ENCODE assay signal across 8 cellular contexts in the genomic region with DNA sequence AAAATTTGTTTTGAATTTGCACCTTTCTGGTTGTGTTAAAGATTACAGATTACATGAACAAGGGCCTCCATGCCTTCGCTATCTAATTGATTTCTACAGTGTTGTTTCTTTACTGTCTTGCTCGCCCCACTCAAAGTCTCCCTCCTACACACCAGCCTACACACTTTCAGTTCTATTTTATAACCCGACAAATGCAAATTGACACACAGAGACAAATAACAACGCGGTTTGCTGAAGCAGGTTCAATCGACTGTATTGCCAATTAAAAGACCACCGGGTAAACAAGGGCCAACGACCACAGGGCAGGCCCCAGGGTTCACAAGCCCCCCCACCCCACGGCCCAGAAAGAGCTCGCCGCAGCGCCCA. TPM values are rescaled to one million over a fixed set of nuclear protein-coding genes. Genes with fewer than 3 reads are reported as not detected.
DNase-seq lines count a peak whose midpoint lies in the region; ATAC-seq, FAIRE-seq and TF ChIP-seq lines count a peak whose summit lies in the region.

No MANE protein-coding gene starts in this region.

- H3K27ac ChIP-seq in K562 (ENCODE audit: extremely low read depth, low read depth, low read length), result peak overlapping the region; percentile 97

- H3K36me3 ChIP-seq in K562 (ENCODE audit: control insufficient read depth, insufficient read depth, low read length), result peaks cover 35% of the 10 kb centered on the region

- intact Hi-C loops in K562 (cut with micrococcal nuclease), result loop anchor here (2.0 kb wide), 1 partner anchor 53 kb away; no protein-coding TSS in a partner anchor

- H3K9me3 ChIP-seq in K562 (replicated peaks; ENCODE audit: control insufficient read depth, insufficient read depth, low read depth, low read length), result no peaks in the 10 kb centered on the region

- H4K20me1 ChIP-seq in K562 (replicated peaks; ENCODE audit: control insufficient read depth, insufficient read depth, low read length), result peaks cover 34% of the 10 kb centered on the region

- H3K9me3 Mint-ChIP-seq in memory B cell, result no peaks in the 10 kb centered on the region

- peak overlapping the region; percentile 91 for H3K27ac Mint-ChIP-seq in memory B cell

- TF ChIP-seq RAD21 in K562 (CRISPR knock-in tag; conservative IDR thresholded peaks at IDR 0.05 in 1 of 2, IDR thresholded peaks at IDR 0.05 in 1 of 2), result no peak

- CTCF ChIA-PET in K562 (lab: Yijun Ruan, JAX; ENCODE audit: low intra/inter-chr PET ratio), result interaction anchor here (0.7 kb wide), 1 partner anchor 299 kb away, joined by 3 read pairs; no protein-coding TSS in a partner anchor

- peak; percentile 54 for DNase-seq in GM12865 (ENCODE audit: low read depth)
- no peak for DNase-seq in K562 (ENCODE audit: extremely low read depth in 1 of 4, low spot score in 3 of 4)
- DNase-seq in memory B cell (ENCODE audit: low spot score in 2 of 2), result no peak
- no peak for DNase-seq in AML-193 (lab: John Stamatoyannopoulos, UW)
- no peak for DNase-seq in KBM-7
- DNase-seq in DMS153 (lab: John Stamatoyannopoulos, UW), result no peak
- DNase-seq in stimulated activated CD8-positive, alpha-beta memory T cell treated with anti-CD3 and anti-CD28 coated beads, Interleukin-4, amount 100 ng/mL, for 48 hours, result no peak

- no TSS peak for BruUV-seq in K562 (replicated peaks; lab: Mats Ljungman, UMichigan)

- POLR2A ChIA-PET in K562 (lab: Yijun Ruan, JAX), result interaction anchor here (0.5 to 2.9 kb wide), 15 partner anchors 8 to 853 kb away, joined by 3 to 10 read pairs (median 4); partner anchors contain the start of genes CIAO1 and TMEM127

- H3K27me3 Mint-ChIP-seq in memory B cell, result no peaks in the 10 kb centered on the region

- peaks cover 42% of the 10 kb centered on the region for H3K4me1 Mint-ChIP-seq in memory B cell

- peaks cover 26 to 34% of the 10 kb centered on the region in 2 experiments for H3K4me1 ChIP-seq in K562 (replicated peaks in 1 of 2; ENCODE audit: control insufficient read depth in 2 of 2, insufficient read depth in 2 of 2, low read length in 2 of 2)

- no peak for TF ChIP-seq POLR2A in K562 (conservative IDR thresholded peaks at IDR 0.05)

- peak overlapping the region; percentile 96 to 99 for H3K9ac ChIP-seq in K562 (ENCODE audit: insufficient read depth in 1 of 2, low read depth in 2 of 2, low read length in 2 of 2)

- no peak for FAIRE-seq in K562 (lab: Jason Lieb, UNC)

- peak overlapping the region; percentile 93 for H3K4me3 Mint-ChIP-seq in memory B cell

- no peaks in the 10 kb centered on the region for H3K9me1 ChIP-seq in K562 (ENCODE audit: control insufficient read depth, insufficient read depth, low read length)

- peaks cover 73% of the 10 kb centered on the region for H3K79me2 ChIP-seq in K562 (ENCODE audit: control insufficient read depth, insufficient read depth, low read length)

- no peaks in the 10 kb centered on the region for H3K27me3 ChIP-seq in K562 (ENCODE audit: control insufficient read depth in 2 of 2, insufficient read depth in 2 of 2, low read length in 2 of 2)

- peak; percentile 17 for ATAC-seq in HG03469 (IDR thresholded peaks at IDR 0.05; ENCODE audit: unreplicated experiment)
- no peak for ATAC-seq in K562
- peak; percentile 12 for ATAC-seq in memory B cell (ENCODE audit: low read depth)

- no peak for TF ChIP-seq CTCF in GM12865 (IDR thresholded peaks at IDR 0.05; ENCODE audit: insufficient read depth, low read depth, low read length, missing control alignments)
- TF ChIP-seq CTCF in K562 (IDR thresholded peaks at IDR 0.05 in 2 of 3, conservative IDR thresholded peaks at IDR 0.05 in 1 of 3; ENCODE audit: insufficient read depth in 2 of 3, low read depth in 1 of 3, low read length in 3 of 3), result no peak

- H2AFZ ChIP-seq in K562 (ENCODE audit: low read depth, low read length), result no peak overlapping the region; the same call in 1 of the 2 replicates

- in situ Hi-C loops in K562 (cut with MboI), result no loop called here
- in situ Hi-C loops in KBM-7 (cut with MboI; ENCODE audit: low pct_unique_long_range_greater_than_20kb, low sequenced_read_pairs), result no loop called here

- H3K4me3 ChIP-seq in GM12865 (ENCODE audit: low read depth, low read length) (peak overlapping the region; percentile 84), K562 (peak overlapping the region; percentile 84)

- 0% methylated on average over 8 of the region's 12 CpGs for WGBS in K562 (ENCODE audit: insufficient coverage, low coverage, missing lambda C conversion rate)

- no peak for TF ChIP-seq EP300 in K562 (IDR thresholded peaks at IDR 0.05; ENCODE audit: low read length)

- peak overlapping the region; percentile 74 for H3K4me2 ChIP-seq in K562 (ENCODE audit: insufficient read depth, low read length)

- peaks cover 8% of the 10 kb centered on the region for H3K36me3 Mint-ChIP-seq in memory B cell

TF ChIP-seq in K562, 482 proteins besides CTCF, POLR2A, EP300 and RAD21 (continues in another document):
- TF ChIP-seq, protein P1, sequence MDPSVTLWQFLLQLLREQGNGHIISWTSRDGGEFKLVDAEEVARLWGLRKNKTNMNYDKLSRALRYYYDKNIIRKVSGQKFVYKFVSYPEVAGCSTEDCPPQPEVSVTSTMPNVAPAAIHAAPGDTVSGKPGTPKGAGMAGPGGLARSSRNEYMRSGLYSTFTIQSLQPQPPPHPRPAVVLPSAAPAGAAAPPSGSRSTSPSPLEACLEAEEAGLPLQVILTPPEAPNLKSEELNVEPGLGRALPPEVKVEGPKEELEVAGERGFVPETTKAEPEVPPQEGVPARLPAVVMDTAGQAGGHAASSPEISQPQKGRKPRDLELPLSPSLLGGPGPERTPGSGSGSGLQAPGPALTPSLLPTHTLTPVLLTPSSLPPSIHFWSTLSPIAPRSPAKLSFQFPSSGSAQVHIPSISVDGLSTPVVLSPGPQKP (CRISPR knock-in tag; IDR thresholded peaks at IDR 0.05), result no peak
- 0 out of 2 replicates have a peak, but pooled peaks have one; percentile 11 for TF ChIP-seq BCOR (IDR thresholded peaks at IDR 0.05)
- TF ChIP-seq FOXK2 (conservative IDR thresholded peaks at IDR 0.05 in 1 of 2, IDR thresholded peaks at IDR 0.05 in 1 of 2; ENCODE audit: low read depth in 2 of 2), result peak; percentile 24 to 53; a peak in 2 of 4 replicates

RNA-seq across cellular contexts. Expression of gene STARD7, which starts 0.9 kb away (rescaled TPM):
- 162 and 181 TPM in 2 replicates for total RNA-seq in K562 (2011; cell fraction: chromatin; rRNA removed; ENCODE audit: low replicate concordance)
- total RNA-seq in K562 (2011; cell fraction: nucleolus; rRNA removed), result 102 and 117 TPM in 2 replicates
- 122 and 139 TPM in 2 replicates for total RNA-seq in K562 (2011; cell fraction: nucleoplasm; rRNA removed)
- total RNA-seq in K562 (2014; rRNA removed) (147 and 306 TPM in 2 replicates), K562 (2014; rRNA removed; fragmentation: Illumina TruSeq; extraction: Trizol) (173 and 193 TPM in 2 replicates), K562 (2015; rRNA removed; fragmentation: Illumina TruSeq; extraction: Trizol) (170 and 173 TPM in 2 replicates), K562 (2021) (192 and 196 TPM in 2 replicates)
- polyA plus RNA-seq in K562 (2011; rRNA removed) (95.3 and 108 TPM in 2 replicates), K562 (2014; fragmentation: Illumina TruSeq; extraction: Trizol) (136 and 145 TPM in 2 replicates), K562 (2014; fragmentation: Nextera tagmentation; extraction: Ambion mirVana) (100 to 1,000 TPM in 1 of 2 experiments, 10 to 100 TPM in 1; 90.9 to 140 TPM), K562 (2014; rRNA removed) (103 and 122 TPM in 2 replicates)
- 41.7 and 76.2 TPM in 2 replicates for polyA plus RNA-seq in K562 (2011; cell fraction: cytosol; rRNA removed)
- 118 and 127 TPM in 2 replicates for polyA plus RNA-seq in K562 (2011; cell fraction: nucleus; rRNA removed)
- polyA plus RNA-seq in K562 (2012), result 80.3 and 106 TPM in 2 replicates
- polyA minus RNA-seq in K562 (2011; rRNA and poly(A)+ RNA removed), result 143 and 146 TPM in 2 replicates
- polyA minus RNA-seq in K562 (2011; cell fraction: cytosol; rRNA and poly(A)+ RNA removed), result 72.4 and 78.6 TPM in 2 replicates
- polyA minus RNA-seq in K562 (2011; cell fraction: nucleus; rRNA and poly(A)+ RNA removed), result 76.7 and 83.3 TPM in 2 replicates

RNA-seq across cellular contexts. Expression of gene TMEM127, which starts 58.0 kb away (rescaled TPM):
- 14.6 and 42.7 TPM in 2 replicates for total RNA-seq in K562 (2011; cell fraction: chromatin; rRNA removed; ENCODE audit: low replicate concordance)
- total RNA-seq in K562 (2011; cell fraction: nucleolus; rRNA removed), result 18.6 and 25.2 TPM in 2 replicates
- 23.5 and 33.2 TPM in 2 replicates for total RNA-seq in K562 (2011; cell fraction: nucleoplasm; rRNA removed)
- 7.2 and 9.8 TPM in 2 replicates for total RNA-seq in K562 (2014; rRNA removed)
- total RNA-seq in K562 (2014; rRNA removed; fragmentation: Illumina TruSeq; extraction: Trizol), result 6.7 and 6.8 TPM in 2 replicates
- 10.3 and 10.7 TPM in 2 replicates for total RNA-seq in K562 (2015; rRNA removed; fragmentation: Illumina TruSeq; extraction: Trizol)
- total RNA-seq in K562 (2021), result 18.6 and 20.0 TPM in 2 replicates
- polyA plus RNA-seq in K562 (2011; rRNA removed), result 10.9 and 16.6 TPM in 2 replicates
- 10.1 and 20.0 TPM in 2 replicates for polyA plus RNA-seq in K562 (2011; cell fraction: cytosol; rRNA removed)
- 8.0 and 10.8 TPM in 2 replicates for polyA plus RNA-seq in K562 (2011; cell fraction: nucleus; rRNA removed)
- polyA plus RNA-seq in K562 (2012), result 14.1 and 20.7 TPM in 2 replicates
- polyA plus RNA-seq in K562 (2014; fragmentation: Illumina TruSeq; extraction: Trizol), result 16.6 and 17.4 TPM in 2 replicates
- polyA plus RNA-seq in K562 (2014; fragmentation: Nextera tagmentation; extraction: Ambion mirVana), result 1 to 10 TPM; 1.7 to 2.0 TPM
- 9.9 and 10.8 TPM in 2 replicates for polyA plus RNA-seq in K562 (2014; rRNA removed)
- 12.4 and 14.8 TPM in 2 replicates for polyA minus RNA-seq in K562 (2011; rRNA and poly(A)+ RNA removed)
- 8.3 and 14.1 TPM in 2 replicates for polyA minus RNA-seq in K562 (2011; cell fraction: cytosol; rRNA and poly(A)+ RNA removed)
- 4.8 and 7.8 TPM in 2 replicates for polyA minus RNA-seq in K562 (2011; cell fraction: nucleus; rRNA and poly(A)+ RNA removed)

RNA-seq across cellular contexts. Expression of gene CIAO1, which starts 58.3 kb away (rescaled TPM):
- 65.3 and 99.0 TPM in 2 replicates for total RNA-seq in K562 (2011; cell fraction: chromatin; rRNA removed; ENCODE audit: low replicate concordance)
- 78.5 and 85.1 TPM in 2 replicates for total RNA-seq in K562 (2011; cell fraction: nucleolus; rRNA removed)
- 62.5 and 66.0 TPM in 2 replicates for total RNA-seq in K562 (2011; cell fraction: nucleoplasm; rRNA removed)
- 121 and 182 TPM in 2 replicates for total RNA-seq in K562 (2014; rRNA removed)
- 64.7 and 78.7 TPM in 2 replicates for total RNA-seq in K562 (2014; rRNA removed; fragmentation: Illumina TruSeq; extraction: Trizol)
- total RNA-seq in K562 (2015; rRNA removed; fragmentation: Illumina TruSeq; extraction: Trizol), result 85.4 and 89.7 TPM in 2 replicates
- 92.8 and 94.3 TPM in 2 replicates for total RNA-seq in K562 (2021)
- 102 and 122 TPM in 2 replicates for polyA plus RNA-seq in K562 (2011; rRNA removed)
- 151 and 245 TPM in 2 replicates for polyA plus RNA-seq in K562 (2011; cell fraction: cytosol; rRNA removed)
- 122 and 181 TPM in 2 replicates for polyA plus RNA-seq in K562 (2011; cell fraction: nucleus; rRNA removed)
- 74.5 and 74.6 TPM in 2 replicates for polyA plus RNA-seq in K562 (2012)
- 94.2 and 104 TPM in 2 replicates for polyA plus RNA-seq in K562 (2014; fragmentation: Illumina TruSeq; extraction: Trizol)
- polyA plus RNA-seq in K562 (2014; fragmentation: Nextera tagmentation; extraction: Ambion mirVana), result 10 to 100 TPM; 11.4 to 19.2 TPM
- polyA plus RNA-seq in K562 (2014; rRNA removed), result 145 and 156 TPM in 2 replicates
- 72.8 and 90.4 TPM in 2 replicates for polyA minus RNA-seq in K562 (2011; rRNA and poly(A)+ RNA removed)
- polyA minus RNA-seq in K562 (2011; cell fraction: cytosol; rRNA and poly(A)+ RNA removed), result 30.5 and 44.8 TPM in 2 replicates
- polyA minus RNA-seq in K562 (2011; cell fraction: nucleus; rRNA and poly(A)+ RNA removed), result 45.0 and 45.4 TPM in 2 replicates
